11 cellular contexts compared by ENCODE assay signal in genomic region chr17:17191961-17192381, GRCh38. TPM values are rescaled to one million over a fixed set of nuclear protein-coding genes. Genes with fewer than 3 reads are reported as not detected.
A peak's percentile ranks its signal among the peaks of the same experiment; 100 is the strongest.
DNase-seq lines count a peak whose midpoint lies in the region; TF ChIP-seq lines count a peak whose summit lies in the region.
"Had no signal": no experiment of that assay in that cellular context is flagged by ENCODE, and none has a peak within 500 bp of the region (broad histone marks: within the 10 kb centered on the region; RNA-seq: fewer than 3 reads in every experiment).

No MANE protein-coding gene starts in this region.

- H3K36me3 Mint-ChIP-seq in HFFc6 (ENCODE audit: low read depth) = peaks cover 7% of the 10 kb centered on the region
- H3K36me3 Mint-ChIP-seq: activated naive CD8-positive, alpha-beta T cell treated with anti-CD3 and anti-CD28 coated beads for 36 hours; IgD-negative memory B cell had no signal

- no peak overlapping the region for H2AFZ ChIP-seq in mesenchymal stem cell (ENCODE audit: low read depth, low read length)

- H3K9ac ChIP-seq in mesenchymal stem cell (ENCODE audit: low read length) = no peak overlapping the region

- H3K27ac ChIP-seq in caudate nucleus (ENCODE audit: low read depth, low read length) (peak overlapping the region; percentile 2), mesenchymal stem cell (ENCODE audit: low read length, poor library complexity, severe bottlenecking) (no peak overlapping the region)

- peaks cover 20% of the 10 kb centered on the region for H3K4me1 ChIP-seq in mesenchymal stem cell (ENCODE audit: control insufficient read depth, insufficient read depth, low read depth, low read length)
- H3K4me1 ChIP-seq: Peyer's patch had no signal

- no peak for DNase-seq in HFFc6
- peak in 6 of 61 donors; percentile 19 to 50 (median 31) for DNase-seq in caudate nucleus (lab: John Stamatoyannopoulos, UW)
- peak; percentile 70 for DNase-seq in mesenchymal stem cell
- peak; percentile 62 for DNase-seq in superior temporal gyrus (ENCODE audit: extremely low spot score)
- DNase-seq in ecto neural progenitor cell (ENCODE audit: low spot score) = no peak
- no peak for DNase-seq in NCI-H446 (lab: John Stamatoyannopoulos, UW)
- DNase-seq in activated T-cell treated with anti-CD3 and anti-CD28 coated beads, Interleukin-2, amount 50 U/mL, for 48 hours = no peak
- DNase-seq: activated naive CD8-positive, alpha-beta T cell treated with anti-CD3 and anti-CD28 coated beads for 36 hours; naive thymus-derived CD4-positive, alpha-beta T cell; Peyer's patch had no signal

- H2BK120ac ChIP-seq in mesenchymal stem cell (ENCODE audit: low read depth, low read length) = no peak overlapping the region

- no peaks in the 10 kb centered on the region for H3K27me3 ChIP-seq in mesenchymal stem cell (ENCODE audit: control insufficient read depth in 1 of 2, insufficient read depth in 1 of 2, low read length in 2 of 2)
- H3K27me3 ChIP-seq: Peyer's patch had no signal

- no peak overlapping the region for H3K4me2 ChIP-seq in mesenchymal stem cell (ENCODE audit: low read length, poor library complexity, severe bottlenecking)

- H3K27ac Mint-ChIP-seq in HFFc6 = peak overlapping the region; percentile 94
- H3K27ac Mint-ChIP-seq: activated naive CD8-positive, alpha-beta T cell treated with anti-CD3 and anti-CD28 coated beads for 36 hours had no signal

- peak overlapping the region; percentile 77; the same call in 1 of the 2 replicates for H3K4me3 Mint-ChIP-seq in HFFc6
- H3K4me3 Mint-ChIP-seq: activated naive CD8-positive, alpha-beta T cell treated with anti-CD3 and anti-CD28 coated beads for 36 hours; naive thymus-derived CD4-positive, alpha-beta T cell had no signal

- no peak overlapping the region for H4K8ac ChIP-seq in mesenchymal stem cell (ENCODE audit: low read length)

- H3K79me1 ChIP-seq in mesenchymal stem cell (replicated peaks; ENCODE audit: low read length, poor library complexity, severe bottlenecking) = peaks cover 2% of the 10 kb centered on the region

- no peak for TF ChIP-seq CTCF in HFFc6 (IDR thresholded peaks at IDR 0.05)

- H3K23ac ChIP-seq in mesenchymal stem cell (ENCODE audit: low read length in 2 of 2) = no peak overlapping the region

- H3K36me3 ChIP-seq in mesenchymal stem cell (ENCODE audit: control insufficient read depth in 1 of 2, insufficient read depth in 2 of 2, low read depth in 1 of 2, low read length in 2 of 2) = peaks cover 21 to 29% of the 10 kb centered on the region in 2 experiments

- no peak overlapping the region for H2BK15ac ChIP-seq in mesenchymal stem cell (ENCODE audit: low read depth, poor library complexity, severe bottlenecking)

- H3K4me3 ChIP-seq in mesenchymal stem cell (ENCODE audit: insufficient read depth in 1 of 2, low read depth in 1 of 2, low read length in 2 of 2) = no peak overlapping the region
- H3K4me3 ChIP-seq: Peyer's patch had no signal

- H3K9me3 Mint-ChIP-seq in HFFc6 = no peaks in the 10 kb centered on the region
- H3K9me3 Mint-ChIP-seq: activated naive CD8-positive, alpha-beta T cell treated with anti-CD3 and anti-CD28 coated beads for 36 hours; IgD-negative memory B cell had no signal

- 59% methylated on average over 10 of the region's 10 CpGs for WGBS in mesenchymal stem cell

- no peak overlapping the region for H3K14ac ChIP-seq in mesenchymal stem cell (ENCODE audit: low read length in 2 of 2)

- no peak overlapping the region for H2BK5ac ChIP-seq in mesenchymal stem cell (ENCODE audit: low read depth, low read length, poor library complexity, severe bottlenecking)

- no peaks in the 10 kb centered on the region for H3K9me3 ChIP-seq in mesenchymal stem cell (ENCODE audit: control insufficient read depth, low read length)
- H3K9me3 ChIP-seq: Peyer's patch had no signal

- peaks cover 16% of the 10 kb centered on the region for H3K27me3 Mint-ChIP-seq in HFFc6 (ENCODE audit: insufficient read depth)
- H3K27me3 Mint-ChIP-seq: activated naive CD8-positive, alpha-beta T cell treated with anti-CD3 and anti-CD28 coated beads for 36 hours; IgD-negative memory B cell; naive thymus-derived CD4-positive, alpha-beta T cell had no signal

- peak overlapping the region; percentile 34 for H4K91ac ChIP-seq in mesenchymal stem cell (ENCODE audit: low read length)

- H2AK5ac ChIP-seq in mesenchymal stem cell (ENCODE audit: low read length, severe bottlenecking) = peak overlapping the region; percentile 36

- H3K4me1 Mint-ChIP-seq in HFFc6 (ENCODE audit: low read depth) = peaks cover 34% of the 10 kb centered on the region

- peak overlapping the region in 1 of 2 experiments; percentile 84 for H3K18ac ChIP-seq in mesenchymal stem cell (ENCODE audit: low read depth in 1 of 2, low read length in 2 of 2)

- peak overlapping the region; percentile 50 to 76 for H2BK12ac ChIP-seq in mesenchymal stem cell (ENCODE audit: low read length in 2 of 2)

- peak overlapping the region in 1 of 2 experiments; percentile 61 for H3K4ac ChIP-seq in mesenchymal stem cell (ENCODE audit: low read depth in 1 of 2, low read length in 2 of 2)

RNA-seq across cellular contexts. Expression of gene PLD6, which starts 14.2 kb away (rescaled TPM):
- total RNA-seq in HFFc6 (2021; fragmentation: NEBNext Ultra II Directional; extraction: Animal tissue kit (Norgen Biotek cat#: 25700)) = 1 to 10 TPM; 1.7 to 3.6 (median 2.3) TPM
- 0.11 TPM for polyA plus RNA-seq in mesenchymal stem cell (2013, experiment 1 of 2)
- 0.05 TPM for polyA plus RNA-seq in mesenchymal stem cell (2013, experiment 2 of 2)

RNA-seq across cellular contexts. Expression of gene FLCN, which starts 45.0 kb away (rescaled TPM):
- total RNA-seq in HFFc6 (2021; fragmentation: NEBNext Ultra II Directional; extraction: Animal tissue kit (Norgen Biotek cat#: 25700)) = 10 to 100 TPM; 15.8 to 19.2 (median 17.3) TPM
- polyA plus RNA-seq in mesenchymal stem cell (2013, experiment 1 of 2) = 29.8 TPM
- polyA plus RNA-seq in mesenchymal stem cell (2013, experiment 2 of 2) = 28.1 TPM

Comparison
In these comparisons a context has a peak if more than half of its experiments do, and no peak if none do; other contexts are left out.
1. DNase-seq: peak in mesenchymal stem cell (single experiment) and superior temporal gyrus (single experiment); none in HFFc6 (single experiment), ecto neural progenitor cell (single experiment), NCI-H446 (0 of 2) and activated T-cell treated with anti-CD3 and anti-CD28 coated beads, Interleukin-2, amount 50 U/mL, for 48 hours (0 of 2).